Comparison of ENCODE assay signal across 9 cellular contexts in genomic region chr1:38006008-38006828, GRCh38. TPM values are rescaled to one million over a fixed set of nuclear protein-coding genes. Genes with fewer than 3 reads are reported as not detected.
DNase-seq lines count a peak whose midpoint lies in the region; TF ChIP-seq lines count a peak whose summit lies in the region.
"Had no signal": no experiment of that assay in that cellular context is flagged by ENCODE, and none has a peak within 500 bp of the region (broad histone marks: within the 10 kb centered on the region; RNA-seq: fewer than 3 reads in every experiment).

No MANE protein-coding gene starts in this region.

- H3K27ac Mint-ChIP-seq in activated T-cell treated with anti-CD3 and anti-CD28 coated beads, Interleukin-2, amount 50 U/mL, for 24 hours = peak overlapping the region; percentile 69

- TF ChIP-seq POLR2A in breast epithelium (IDR thresholded peaks at IDR 0.05) = no peak

- peaks cover 58% of the 10 kb centered on the region for H3K4me1 Mint-ChIP-seq in activated T-cell treated with anti-CD3 and anti-CD28 coated beads, Interleukin-2, amount 50 U/mL, for 24 hours (ENCODE audit: low read depth)

- no peaks in the 10 kb centered on the region for H3K9me3 ChIP-seq in breast epithelium
- H3K9me3 ChIP-seq in mucosa of rectum (ENCODE audit: control insufficient read depth in 2 of 2, low read length in 2 of 2) = no peaks in the 10 kb centered on the region

- peak overlapping the region; percentile 61 for H3K4me3 Mint-ChIP-seq in activated T-cell treated with anti-CD3 and anti-CD28 coated beads, Interleukin-2, amount 50 U/mL, for 24 hours

- peaks cover 23% of the 10 kb centered on the region for H3K36me3 Mint-ChIP-seq in activated T-cell treated with anti-CD3 and anti-CD28 coated beads, Interleukin-2, amount 50 U/mL, for 24 hours (ENCODE audit: low read depth)

- H3K27ac ChIP-seq in breast epithelium (peak overlapping the region; percentile 90 to 92), mucosa of rectum (ENCODE audit: low read depth in 2 of 2, low read length in 2 of 2) (peak overlapping the region; percentile 61 to 64), urinary bladder (ENCODE audit: low read depth) (peak overlapping the region; percentile 64)

- peak; percentile 35 for DNase-seq in activated T-cell treated with anti-CD3 and anti-CD28 coated beads, Interleukin-2, amount 50 U/mL, for 24 hours
- no peak for DNase-seq in activated T-cell treated with anti-CD3 and anti-CD28 coated beads for 4 hours
- DNase-seq in breast epithelium (ENCODE audit: low spot score in 2 of 2) = no peak
- DNase-seq in NCI-H1105 (lab: John Stamatoyannopoulos, UW) = no peak
- DNase-seq in NCI-H2171 (lab: John Stamatoyannopoulos, UW) = no peak
- no peak for DNase-seq in stimulated activated naive CD4-positive, alpha-beta T cell treated with Interleukin-2 at 50 U/mL for 16 hours (lab: John Stamatoyannopoulos, UW)

- 69% methylated on average over 12 of the region's 12 CpGs for WGBS in urinary bladder

- no peaks in the 10 kb centered on the region for H3K36me3 ChIP-seq in breast epithelium
- H3K36me3 ChIP-seq in mucosa of rectum (ENCODE audit: control insufficient read depth in 2 of 2, insufficient read depth in 2 of 2, low read length in 2 of 2) = no peaks in the 10 kb centered on the region
- H3K36me3 ChIP-seq in urinary bladder (ENCODE audit: insufficient read depth) = no peaks in the 10 kb centered on the region

- TF ChIP-seq CTCF in breast epithelium (IDR thresholded peaks at IDR 0.05) = no peak

- H3K9me3 Mint-ChIP-seq in activated T-cell treated with anti-CD3 and anti-CD28 coated beads, Interleukin-2, amount 50 U/mL, for 24 hours = peaks cover under 1% of the 10 kb centered on the region

- H3K4me1 ChIP-seq in breast epithelium (peaks cover 4 to 5% of the 10 kb centered on the region in 2 donors), mucosa of rectum (ENCODE audit: control insufficient read depth in 2 of 2, insufficient read depth in 2 of 2, low read length in 2 of 2) (peaks cover 10% of the 10 kb centered on the region in 2 donors), urinary bladder (ENCODE audit: insufficient read depth) (no peaks in the 10 kb centered on the region)

- H3K4me3 ChIP-seq in breast epithelium (peak overlapping the region; percentile 61 to 91 (median 73)), mucosa of rectum (ENCODE audit: low read length in 2 of 2) (peak overlapping the region in 1 of 2 donors; percentile 23), urinary bladder (ENCODE audit: low read depth, low read length) (no peak overlapping the region)

- no peaks in the 10 kb centered on the region for H3K27me3 ChIP-seq in breast epithelium
- peaks cover 4 to 14% of the 10 kb centered on the region in 2 donors for H3K27me3 ChIP-seq in mucosa of rectum (ENCODE audit: control insufficient read depth in 2 of 2, insufficient read depth in 2 of 2, low read length in 2 of 2)

- H3K27me3 Mint-ChIP-seq in activated T-cell treated with anti-CD3 and anti-CD28 coated beads, Interleukin-2, amount 50 U/mL, for 24 hours = no peaks in the 10 kb centered on the region

- peak overlapping the region in 1 of 2 donors; percentile 19 for H3K9ac ChIP-seq in mucosa of rectum (ENCODE audit: low read depth in 1 of 2, low read length in 2 of 2)

- intact Hi-C loops in breast epithelium (cut with DNase I; ENCODE audit: low total_unique reads) = no loop called here

RNA-seq across cellular contexts. Expression of gene FHL3, which starts 0.9 kb away (rescaled TPM):
- 10 to 100 TPM; 11.8 to 22.6 (median 21.4) TPM for total RNA-seq in breast epithelium
- total RNA-seq in urinary bladder = 9.4 TPM
- polyA plus RNA-seq in urinary bladder = 89.6 TPM

RNA-seq across cellular contexts. Expression of gene UTP11, which starts 6.3 kb away (rescaled TPM):
- 10 to 100 TPM; 22.6 to 29.2 (median 25.6) TPM for total RNA-seq in breast epithelium
- total RNA-seq in urinary bladder = 45.4 TPM
- polyA plus RNA-seq in urinary bladder = 43.5 TPM

RNA-seq across cellular contexts. Expression of gene SF3A3, which starts 16.4 kb away (rescaled TPM):
- total RNA-seq in breast epithelium (10 to 100 TPM; 51.8 to 61.8 (median 54.4) TPM), urinary bladder (78.5 TPM)
- 37.5 TPM for polyA plus RNA-seq in urinary bladder

RNA-seq across cellular contexts. Expression of gene POU3F1, which starts 40.4 kb away (rescaled TPM):
- total RNA-seq in breast epithelium (under 1 TPM in 1 of 3 donors, not detected in 2; 0.29 TPM), urinary bladder (0.32 TPM)
- polyA plus RNA-seq in urinary bladder = 0.60 TPM
- total RNA-seq: NCI-H460 had no signal

RNA-seq across cellular contexts. Expression of gene INPP5B, which starts 59.4 kb away (rescaled TPM):
- 10 to 100 TPM; 21.3 to 34.1 (median 25.6) TPM for total RNA-seq in breast epithelium
- 26.9 TPM for total RNA-seq in urinary bladder
- polyA plus RNA-seq in urinary bladder = 27.8 TPM
